ENCODE assay signal across 9 cellular contexts in genomic region chr1:2133879-2134215, GRCh38.
DNase-seq lines count a peak whose midpoint lies in the region; ATAC-seq and TF ChIP-seq lines count a peak whose summit lies in the region.
"Had no signal": no experiment of that assay in that cellular context is flagged by ENCODE, and none has a peak within 500 bp of the region (broad histone marks: within the 10 kb centered on the region; RNA-seq: fewer than 3 reads in every experiment).

No MANE protein-coding gene starts in this region.

- H3K9me3 ChIP-seq in mucosa of stomach (ENCODE audit: control insufficient read depth, low read length) (no peaks in the 10 kb centered on the region), uterus (no peaks in the 10 kb centered on the region)

- H3K27me3 Mint-ChIP-seq in activated naive CD8-positive, alpha-beta T cell treated with anti-CD3 and anti-CD28 coated beads, Interleukin-2, amount 10 ng/mL, durations not matched to agents 7 days and 5 days, result no peaks in the 10 kb centered on the region
- H3K27me3 Mint-ChIP-seq in activated naive CD8-positive, alpha-beta T cell treated with anti-CD3 and anti-CD28 coated beads for 36 hours, result no peaks in the 10 kb centered on the region
- H3K27me3 Mint-ChIP-seq in effector memory CD8-positive, alpha-beta T cell, result no peaks in the 10 kb centered on the region

- H3K4me3 ChIP-seq in mucosa of stomach (ENCODE audit: low read length) (no peak overlapping the region), uterus (peak overlapping the region; percentile 38 to 50)

- intact Hi-C loops in uterus (cut with DNase I; ENCODE audit: low total_unique reads), result no loop called here

- peak overlapping the region; percentile 54 for H3K9ac ChIP-seq in mucosa of stomach (ENCODE audit: low read length)

- POLR2A ChIA-PET in activated naive CD8-positive, alpha-beta T cell treated with anti-CD3 and anti-CD28 coated beads, Interleukin-2, amount 10 ng/mL, durations not matched to agents 7 days and 5 days (lab: Charles Lee), result interaction anchor here (0.8 to 0.9 kb wide), 2 partner anchors 41 to 61 kb away, joined by 3 to 4 read pairs; partner anchors contain the start of gene FAAP20

- no peak for ATAC-seq in activated naive CD8-positive, alpha-beta T cell treated with anti-CD3 and anti-CD28 coated beads, Interleukin-2, amount 10 ng/mL, durations not matched to agents 7 days and 5 days (ENCODE audit: low read depth)
- ATAC-seq in effector memory CD8-positive, alpha-beta T cell (replicated peaks), result no peak

- H3K36me3 ChIP-seq in mucosa of stomach (ENCODE audit: control insufficient read depth, insufficient read depth, low read length), result no peaks in the 10 kb centered on the region
- no peaks in the 10 kb centered on the region for H3K36me3 ChIP-seq in uterus

- no peaks in the 10 kb centered on the region for H3K9me3 Mint-ChIP-seq in activated naive CD8-positive, alpha-beta T cell treated with anti-CD3 and anti-CD28 coated beads, Interleukin-2, amount 10 ng/mL, durations not matched to agents 7 days and 5 days
- H3K9me3 Mint-ChIP-seq in activated naive CD8-positive, alpha-beta T cell treated with anti-CD3 and anti-CD28 coated beads for 36 hours, result no peaks in the 10 kb centered on the region
- H3K9me3 Mint-ChIP-seq in effector memory CD8-positive, alpha-beta T cell, result no peaks in the 10 kb centered on the region

- TF ChIP-seq POLR2A in uterus (IDR thresholded peaks at IDR 0.05), result no peak

- no peaks in the 10 kb centered on the region for H3K36me3 Mint-ChIP-seq in activated naive CD8-positive, alpha-beta T cell treated with anti-CD3 and anti-CD28 coated beads, Interleukin-2, amount 10 ng/mL, durations not matched to agents 7 days and 5 days
- no peaks in the 10 kb centered on the region for H3K36me3 Mint-ChIP-seq in activated naive CD8-positive, alpha-beta T cell treated with anti-CD3 and anti-CD28 coated beads for 36 hours
- peaks cover 4% of the 10 kb centered on the region for H3K36me3 Mint-ChIP-seq in effector memory CD8-positive, alpha-beta T cell (ENCODE audit: insufficient read depth)

- H3K4me1 ChIP-seq in mucosa of stomach (ENCODE audit: control insufficient read depth, insufficient read depth, low read length), result peaks cover 50% of the 10 kb centered on the region
- H3K4me1 ChIP-seq in uterus, result no peaks in the 10 kb centered on the region

- H3K27me3 ChIP-seq in mucosa of stomach (ENCODE audit: control insufficient read depth, insufficient read depth, low read length) (no peaks in the 10 kb centered on the region), uterus (no peaks in the 10 kb centered on the region)

- TF ChIP-seq CTCF in uterus (IDR thresholded peaks at IDR 0.05), result no peak

- H3K4me3 Mint-ChIP-seq in activated naive CD8-positive, alpha-beta T cell treated with anti-CD3 and anti-CD28 coated beads, Interleukin-2, amount 10 ng/mL, durations not matched to agents 7 days and 5 days, result no peak overlapping the region
- H3K4me3 Mint-ChIP-seq in activated naive CD8-positive, alpha-beta T cell treated with anti-CD3 and anti-CD28 coated beads for 36 hours, result no peak overlapping the region
- peak overlapping the region; percentile 86 to 88 for H3K4me3 Mint-ChIP-seq in effector memory CD8-positive, alpha-beta T cell

- peak overlapping the region; percentile 87 to 90 for H3K27ac ChIP-seq in uterus

- peaks cover 5% of the 10 kb centered on the region for H3K4me1 Mint-ChIP-seq in activated naive CD8-positive, alpha-beta T cell treated with anti-CD3 and anti-CD28 coated beads, Interleukin-2, amount 10 ng/mL, durations not matched to agents 7 days and 5 days
- peaks cover 9% of the 10 kb centered on the region for H3K4me1 Mint-ChIP-seq in activated naive CD8-positive, alpha-beta T cell treated with anti-CD3 and anti-CD28 coated beads for 36 hours
- peaks cover 11 to 21% of the 10 kb centered on the region in 2 donors for H3K4me1 Mint-ChIP-seq in effector memory CD8-positive, alpha-beta T cell (ENCODE audit: low read depth in 2 of 2)

- peak overlapping the region; percentile 80 for H3K27ac Mint-ChIP-seq in activated naive CD8-positive, alpha-beta T cell treated with anti-CD3 and anti-CD28 coated beads, Interleukin-2, amount 10 ng/mL, durations not matched to agents 7 days and 5 days
- H3K27ac Mint-ChIP-seq in activated naive CD8-positive, alpha-beta T cell treated with anti-CD3 and anti-CD28 coated beads for 36 hours, result no peak overlapping the region
- H3K27ac Mint-ChIP-seq in effector memory CD8-positive, alpha-beta T cell, result peak overlapping the region; percentile 88 to 90

- DNase-seq in activated naive CD8-positive, alpha-beta T cell treated with anti-CD3 and anti-CD28 coated beads, Interleukin-2, amount 10 ng/mL, durations not matched to agents 7 days and 5 days, result no peak
- DNase-seq in activated naive CD8-positive, alpha-beta T cell treated with anti-CD3 and anti-CD28 coated beads for 36 hours, result no peak
- DNase-seq in effector memory CD8-positive, alpha-beta T cell, result no peak
- DNase-seq in uterus, result no peak
- DNase-seq in NCI-H2081 treated with DMSO at 0.1 percent for 48 hours (lab: John Stamatoyannopoulos, UW), result no peak
- DNase-seq in activated CD4-positive, CD25-positive, alpha-beta regulatory T cell (lab: John Stamatoyannopoulos, UW), result no peak
- no peak for DNase-seq in RKO (ENCODE audit: low spot score)
- DNase-seq: NCI-H2227 treated with DMSO at 0.1 percent for 48 hours had no signal

Comparison
In these comparisons a context has a peak if more than half of its experiments do, and no peak if none do; other contexts are left out.
1. H3K4me3 Mint-ChIP-seq: peak in effector memory CD8-positive, alpha-beta T cell (2 of 2); none in activated naive CD8-positive, alpha-beta T cell treated with anti-CD3 and anti-CD28 coated beads, Interleukin-2, amount 10 ng/mL, durations not matched to agents 7 days and 5 days (single experiment) and activated naive CD8-positive, alpha-beta T cell treated with anti-CD3 and anti-CD28 coated beads for 36 hours (single experiment).